ENCODE assay signal across 19 cellular contexts in genomic region chr16:16162591-16162990, GRCh38.
"Had no signal": no experiment of that assay in that cellular context is flagged by ENCODE, and none has a peak within 500 bp of the region (broad histone marks: within the 10 kb centered on the region; RNA-seq: fewer than 3 reads in every experiment).

No MANE protein-coding gene starts in this region.

- ATAC-seq: activated T-cell treated with anti-CD3 and anti-CD28 coated beads, Interleukin-2, amount 50 U/mL, for 72 hours; gastroesophageal sphincter; heart left ventricle; stimulated activated naive CD8-positive, alpha-beta T cell treated with anti-CD3 and anti-CD28 coated beads, Interleukin-15, Interleukin-2, amounts not matched to agents 100 U/mL and 50 U/mL, for 24 hours; T-cell had no signal

- H3K36me3 ChIP-seq: cardiac muscle cell, esophagus muscularis mucosa, gastroesophageal sphincter, heart left ventricle, left ventricle myocardium inferior had no signal

- H3K27me3 ChIP-seq: cardiac muscle cell, esophagus muscularis mucosa, gastroesophageal sphincter, heart left ventricle, spleen, tibial artery had no signal

- H3K4me1 ChIP-seq: esophagus muscularis mucosa, gastroesophageal sphincter, heart left ventricle, left ventricle myocardium inferior, spleen, tibial artery had no signal

- DNase-seq: activated gamma-delta T cell; activated T-cell treated with anti-CD3 and anti-CD28 coated beads, Interleukin-2, amount 50 U/mL, for 72 hours; dermis blood vessel endothelial cell; effector memory CD4-positive, alpha-beta T cell; left ventricle myocardium inferior; mammary epithelial cell; midbrain; spleen; stimulated activated naive CD8-positive, alpha-beta T cell treated with anti-CD3 and anti-CD28 coated beads, Interleukin-15, Interleukin-2, amounts not matched to agents 100 U/mL and 50 U/mL, for 24 hours; substantia nigra; T-cell; tibial artery had no signal

- H3K27me3 Mint-ChIP-seq: activated naive CD4-positive, alpha-beta T cell treated with anti-CD3 and anti-CD28 coated beads, Interleukin-2, amount 50 U/mL, for 24 hours had no signal

- H3K4me3 ChIP-seq: cardiac muscle cell, esophagus muscularis mucosa, gastroesophageal sphincter, heart left ventricle, left ventricle myocardium inferior, spleen, tibial artery had no signal

- FAIRE-seq: endothelial cell of umbilical vein had no signal

- H3K27ac ChIP-seq: cardiac muscle cell, esophagus muscularis mucosa, gastroesophageal sphincter, heart left ventricle, left ventricle myocardium inferior, spleen, tibial artery had no signal

- H3K27ac Mint-ChIP-seq: activated naive CD4-positive, alpha-beta T cell treated with anti-CD3 and anti-CD28 coated beads, Interleukin-2, amount 50 U/mL, for 24 hours; activated T-cell treated with anti-CD3 and anti-CD28 coated beads, Interleukin-2, amount 50 U/mL, for 72 hours; nephron; T-cell had no signal

- H3K4me1 Mint-ChIP-seq: activated naive CD4-positive, alpha-beta T cell treated with anti-CD3 and anti-CD28 coated beads, Interleukin-2, amount 50 U/mL, for 24 hours; nephron; T-cell had no signal

- H3K4me3 Mint-ChIP-seq: activated naive CD4-positive, alpha-beta T cell treated with anti-CD3 and anti-CD28 coated beads, Interleukin-2, amount 50 U/mL, for 24 hours; activated T-cell treated with anti-CD3 and anti-CD28 coated beads, Interleukin-2, amount 50 U/mL, for 72 hours; nephron; T-cell had no signal

- H3K36me3 Mint-ChIP-seq: T-cell had no signal
